ENCODE assay signal across 8 cellular contexts in genomic region chr3:57959407-57960173, GRCh38. TPM values are rescaled to one million over a fixed set of nuclear protein-coding genes. Genes with fewer than 3 reads are reported as not detected.
DNase-seq lines count a peak whose midpoint lies in the region; ATAC-seq and TF ChIP-seq lines count a peak whose summit lies in the region.

No MANE protein-coding gene starts in this region.

- H3K4me1 ChIP-seq in BLaER1 treated with 17β-estradiol and CSF1 and Interleukin-3, amounts not matched to agents 10 nM and 100 nM, result peaks cover 13 to 29% (median 23%) of the 10 kb centered on the region in 10 experiments
- peaks cover 20% of the 10 kb centered on the region for H3K4me1 ChIP-seq in colonic mucosa
- peaks cover 5 to 12% of the 10 kb centered on the region in 2 donors for H3K4me1 ChIP-seq in muscle layer of duodenum (ENCODE audit: control insufficient read depth in 1 of 2, insufficient read depth in 2 of 2, low read length in 2 of 2)

- peak overlapping the region; percentile 47 to 93 (median 73) for H3K4me2 ChIP-seq in BLaER1 treated with 17β-estradiol and CSF1 and Interleukin-3, amounts not matched to agents 10 nM and 100 nM

- ATAC-seq in GM18873 (IDR thresholded peaks at IDR 0.05; ENCODE audit: low FRiP score, unreplicated experiment), result no peak

- H4K20me1 ChIP-seq in BLaER1 treated with 17β-estradiol and CSF1 and Interleukin-3, amounts not matched to agents 10 nM and 100 nM, result peaks cover 0 to 3% (median 0%) of the 10 kb centered on the region in 11 experiments; a peak in 1 of 22 replicates

- TF ChIP-seq CTCF in colonic mucosa (IDR thresholded peaks at IDR 0.05), result no peak

- peak overlapping the region in 2 of 11 experiments; percentile 30 to 35; a peak in 3 of 22 replicates for H3K9ac ChIP-seq in BLaER1 treated with 17β-estradiol and CSF1 and Interleukin-3, amounts not matched to agents 10 nM and 100 nM
- H3K9ac ChIP-seq in colonic mucosa (ENCODE audit: low read depth in 2 of 2, low read length in 2 of 2), result peak overlapping the region; percentile 27 to 75

- peaks cover 0 to 5% (median 0%) of the 10 kb centered on the region in 11 experiments; a peak in 1 of 22 replicates for H3K9me3 ChIP-seq in BLaER1 treated with 17β-estradiol and CSF1 and Interleukin-3, amounts not matched to agents 10 nM and 100 nM (replicated peaks in 1 of 11)
- H3K9me3 ChIP-seq in colonic mucosa, result no peaks in the 10 kb centered on the region
- H3K9me3 ChIP-seq in muscle layer of duodenum (ENCODE audit: control insufficient read depth in 1 of 2, low read length in 2 of 2), result no peaks in the 10 kb centered on the region

- H3K36me3 ChIP-seq in BLaER1 treated with 17β-estradiol and CSF1 and Interleukin-3, amounts not matched to agents 10 nM and 100 nM, result no peaks in the 10 kb centered on the region
- H3K36me3 ChIP-seq in colonic mucosa (no peaks in the 10 kb centered on the region), muscle layer of duodenum (ENCODE audit: control insufficient read depth in 1 of 2, insufficient read depth in 2 of 2, low read length in 2 of 2) (no peaks in the 10 kb centered on the region)

- in situ Hi-C loops in KBM-7 (cut with MboI; ENCODE audit: low pct_unique_long_range_greater_than_20kb, low sequenced_read_pairs), result no loop called here

- H3K4me3 ChIP-seq in BLaER1 treated with 17β-estradiol and CSF1 and Interleukin-3, amounts not matched to agents 10 nM and 100 nM, result 0 out of 20 replicates have a peak overlapping the region, but pooled peaks of 1 of the 10 experiments have one; percentile 44
- H3K4me3 ChIP-seq in colonic mucosa (peak overlapping the region; percentile 6), muscle layer of duodenum (ENCODE audit: low read depth in 1 of 2, low read length in 2 of 2) (peak overlapping the region; percentile 26 to 50)

- no peaks in the 10 kb centered on the region for H3K27me3 ChIP-seq in BLaER1 treated with 17β-estradiol and CSF1 and Interleukin-3, amounts not matched to agents 10 nM and 100 nM
- H3K27me3 ChIP-seq in colonic mucosa, result no peaks in the 10 kb centered on the region
- no peaks in the 10 kb centered on the region for H3K27me3 ChIP-seq in muscle layer of duodenum (ENCODE audit: low read depth, low read length)

- H3K27ac ChIP-seq in BLaER1 treated with 17β-estradiol and CSF1 and Interleukin-3, amounts not matched to agents 10 nM and 100 nM, result peak overlapping the region in 6 of 11 experiments; percentile 20 to 64 (median 54); a peak in 8 of 22 replicates
- peak overlapping the region; percentile 75 for H3K27ac ChIP-seq in colonic mucosa
- H3K27ac ChIP-seq in muscle layer of duodenum (ENCODE audit: low read length), result peak overlapping the region; percentile 76

- intact Hi-C loops in colonic mucosa (cut with DNase I), result loop anchor here (10.0 kb wide), 1 partner anchor 215 kb away; no protein-coding TSS in a partner anchor

- DNase-seq in KBM-7 (peak; percentile 70), colonic mucosa (peak; percentile 69), NCI-H446 treated with DMSO at 0.1 percent for 48 hours (lab: John Stamatoyannopoulos, UW) (no peak), NCI-H2029 treated with DMSO at 0.1 percent for 48 hours (lab: John Stamatoyannopoulos, UW) (no peak), HuH-7.5 (ENCODE audit: low spot score) (no peak)

RNA-seq across cellular contexts. Expression of gene FLNB, which starts 48.6 kb away (rescaled TPM):
- 100 to 1,000 TPM; 246 to 362 TPM for total RNA-seq in colonic mucosa

Comparison
In these comparisons a context has a peak if more than half of its experiments do, and no peak if none do; other contexts are left out.
1. DNase-seq: peak in KBM-7 (single experiment) and colonic mucosa (single experiment); none in NCI-H446 treated with DMSO at 0.1 percent for 48 hours (single experiment), NCI-H2029 treated with DMSO at 0.1 percent for 48 hours (single experiment) and HuH-7.5 (single experiment).
2. Peak in every context shown above with its lines, with median percentiles within 50 percentile points of each other: H3K27ac ChIP-seq.